Comparison of ENCODE assay signal across 1 cellular context in genomic region chr10:124679401-124679800, GRCh38.
TF ChIP-seq lines count a peak whose summit lies in the region.

No MANE protein-coding gene starts in this region.

TF ChIP-seq in GM12878, 131 proteins besides CTCF, POLR2A, EP300 and RAD21:
- TF ChIP-seq KDM1A (IDR thresholded peaks at IDR 0.05; ENCODE audit: borderline replicate concordance) (no peak), NR2C2 (IDR thresholded peaks at IDR 0.05; ENCODE audit: borderline replicate concordance, control insufficient read depth, insufficient read length, low read depth) (no peak), SP1 (IDR thresholded peaks at IDR 0.05; ENCODE audit: low read depth, low read length) (no peak), PKNOX1 (IDR thresholded peaks at IDR 0.05) (no peak), PML (IDR thresholded peaks at IDR 0.05; ENCODE audit: low read length) (no peak), TBL1XR1 (IDR thresholded peaks at IDR 0.05; ENCODE audit: low read depth, low read length) (no peak), ZBTB11 (CRISPR knock-in tag; IDR thresholded peaks at IDR 0.05) (no peak), IRF4 (IDR thresholded peaks at IDR 0.05; ENCODE audit: low read depth, low read length) (no peak), ZNF24 (IDR thresholded peaks at IDR 0.05) (no peak), BACH1 (IDR thresholded peaks at IDR 0.05; ENCODE audit: borderline replicate concordance) (no peak), LARP7 (IDR thresholded peaks at IDR 0.05) (no peak), RFX5 (IDR thresholded peaks at IDR 0.05; ENCODE audit: low read depth, low read length) (no peak), SMC3 (IDR thresholded peaks at IDR 0.05; ENCODE audit: borderline replicate concordance, low read length) (no peak), CHD4 (IDR thresholded peaks at IDR 0.05) (no peak), FOXK2 (IDR thresholded peaks at IDR 0.05) (no peak), ATF3 (IDR thresholded peaks at IDR 0.05; ENCODE audit: borderline replicate concordance, extremely low read depth, low read depth, low read length) (no peak), CUX1 (IDR thresholded peaks at IDR 0.05; ENCODE audit: insufficient replicate concordance, low read depth, low read length) (no peak), IKZF1 (conservative IDR thresholded peaks at IDR 0.05) (no peak), BCLAF1 (IDR thresholded peaks at IDR 0.05) (no peak), ZBTB4 (CRISPR knock-in tag; IDR thresholded peaks at IDR 0.05) (no peak)
TF ChIP-seq in GM12878: peak in this region for 0.
